14 cellular contexts compared by ENCODE assay signal in the genomic region with DNA sequence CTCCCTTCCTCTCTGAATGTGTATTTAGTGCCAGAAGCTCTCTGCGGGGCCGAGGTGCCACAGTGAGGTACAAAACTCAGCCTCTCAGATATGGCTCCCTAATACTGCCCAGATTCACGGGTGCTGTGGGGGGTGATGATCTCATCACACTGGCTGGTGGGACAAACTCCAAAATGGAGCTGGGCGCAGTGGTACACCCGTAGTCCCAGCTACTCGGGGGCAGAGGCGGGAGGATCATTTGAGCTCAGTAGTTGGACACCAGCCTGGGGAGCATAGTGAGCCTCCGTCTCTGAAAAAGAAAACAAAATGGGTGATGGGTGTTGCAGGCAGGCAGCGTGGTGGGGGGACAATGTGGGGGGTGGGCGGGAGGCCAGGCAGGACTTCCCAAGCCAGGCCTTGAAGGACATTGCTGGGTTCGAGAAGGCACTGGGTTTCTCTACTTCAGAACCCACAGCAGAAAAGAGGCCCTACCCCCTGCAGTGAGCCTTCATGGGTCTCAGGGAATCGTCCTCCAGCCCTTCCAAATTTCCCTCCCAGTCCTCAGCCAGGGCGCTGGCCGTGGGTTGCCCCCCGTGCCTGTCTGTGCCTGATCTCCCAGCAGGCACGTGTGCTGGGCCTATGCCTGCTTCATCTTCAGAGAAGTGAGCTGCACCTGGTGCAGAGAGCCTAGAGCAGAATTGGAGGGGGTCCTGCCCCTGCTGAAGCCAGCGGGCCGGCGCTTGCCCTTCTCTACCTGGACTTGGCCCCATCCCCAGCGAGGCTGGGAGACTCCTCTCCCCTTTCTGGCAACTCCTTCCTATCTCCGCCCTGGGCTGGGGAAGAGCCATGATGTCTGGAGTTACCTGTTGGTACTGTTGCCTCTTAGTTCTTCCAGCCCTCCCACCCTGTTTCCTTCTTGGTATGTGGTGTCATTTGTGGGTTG. TPM values are rescaled to one million over a fixed set of nuclear protein-coding genes. Genes with fewer than 3 reads are reported as not detected.
DNase-seq lines count a peak whose midpoint lies in the region; ATAC-seq and TF ChIP-seq lines count a peak whose summit lies in the region.
"Had no signal": no experiment of that assay in that cellular context is flagged by ENCODE, and none has a peak within 500 bp of the region (broad histone marks: within the 10 kb centered on the region; RNA-seq: fewer than 3 reads in every experiment).

No MANE protein-coding gene starts in this region.

- H3K27me3 ChIP-seq in thyroid gland: no peaks in the 10 kb centered on the region

- peak overlapping the region; percentile 70 for H3K27ac Mint-ChIP-seq in T-helper 1 cell treated with Interleukin-12 subunit alpha and Interleukin-12 subunit beta and Interleukin-4 antibody, amounts not matched to agents 30 μg/mL and 1 μg/mL, for 36 hours
- H3K27ac Mint-ChIP-seq in endothelial cell (ENCODE audit: unreplicated experiment): peak overlapping the region; percentile 54
- H3K27ac Mint-ChIP-seq in nephron: peak overlapping the region; percentile 26 to 79 (median 73)
- H3K27ac Mint-ChIP-seq: activated T-cell treated with anti-CD3 and anti-CD28 coated beads, Interleukin-2, amount 50 U/mL, for 72 hours; CD8-positive, alpha-beta T cell; memory B cell had no signal

- WGBS in thyroid gland, 2 donors: 87 to 92% methylated on average over 21 of the region's 21 CpGs

- no peak for DNase-seq in T-helper 1 cell
- DNase-seq in endothelial cell (ENCODE audit: low spot score): no peak
- DNase-seq in thyroid gland: no peak
- no peak for DNase-seq in NCI-H1930 (lab: John Stamatoyannopoulos, UW)
- DNase-seq in GM10248 (ENCODE audit: extremely low spot score): no peak
- DNase-seq: activated CD4-positive, alpha-beta T cell treated with anti-CD3 and anti-CD28 coated beads for 1 hour; activated T-cell treated with anti-CD3 and anti-CD28 coated beads, Interleukin-2, amount 50 U/mL, for 72 hours; CD8-positive, alpha-beta T cell; NCI-H2227 treated with DMSO at 0.1 percent for 48 hours; stimulated activated naive CD8-positive, alpha-beta T cell treated with anti-CD3 and anti-CD28 coated beads, Interleukin-15, amount 100 ng/mL, for 72 hours had no signal

- H3K4me3 ChIP-seq in thyroid gland (replicated peaks in 1 of 3): no peak overlapping the region

- peaks cover 26% of the 10 kb centered on the region for H3K4me1 Mint-ChIP-seq in T-helper 1 cell treated with Interleukin-12 subunit alpha and Interleukin-12 subunit beta and Interleukin-4 antibody, amounts not matched to agents 30 μg/mL and 1 μg/mL, for 36 hours (ENCODE audit: low read depth)
- H3K4me1 Mint-ChIP-seq in endothelial cell (ENCODE audit: unreplicated experiment) (peaks cover 7% of the 10 kb centered on the region), nephron (peaks cover 36% of the 10 kb centered on the region)

- intact Hi-C loops in thyroid gland (cut with DNase I): no loop called here

- CTCF ChIA-PET in GM10248 (lab: Yijun Ruan, JAX): interaction anchor here (1.2 to 3.0 kb wide), 3 partner anchors 9 to 139 kb away, joined by 4 to 9 read pairs (median 5); a partner anchor contains a TSS

- peaks cover 2 to 10% of the 10 kb centered on the region in 2 donors for H3K36me3 ChIP-seq in thyroid gland

- peak overlapping the region; percentile 38 to 83 (median 74) for H3K27ac ChIP-seq in thyroid gland

- H3K4me3 Mint-ChIP-seq in T-helper 1 cell treated with Interleukin-12 subunit alpha and Interleukin-12 subunit beta and Interleukin-4 antibody, amounts not matched to agents 30 μg/mL and 1 μg/mL, for 36 hours: no peak overlapping the region
- peak overlapping the region; percentile 21 for H3K4me3 Mint-ChIP-seq in endothelial cell (ENCODE audit: unreplicated experiment)
- H3K4me3 Mint-ChIP-seq in nephron: no peak overlapping the region
- H3K4me3 Mint-ChIP-seq: activated T-cell treated with anti-CD3 and anti-CD28 coated beads, Interleukin-2, amount 50 U/mL, for 72 hours; CD8-positive, alpha-beta T cell; memory B cell; stimulated activated naive CD8-positive, alpha-beta T cell treated with anti-CD3 and anti-CD28 coated beads, Interleukin-15, amount 100 ng/mL, for 72 hours had no signal

- POLR2A ChIA-PET in GM10248 (lab: Yijun Ruan, JAX): no interaction called here

- no peaks in the 10 kb centered on the region for H3K9me3 Mint-ChIP-seq in T-helper 1 cell treated with Interleukin-12 subunit alpha and Interleukin-12 subunit beta and Interleukin-4 antibody, amounts not matched to agents 30 μg/mL and 1 μg/mL, for 36 hours
- H3K9me3 Mint-ChIP-seq in endothelial cell (ENCODE audit: unreplicated experiment): no peaks in the 10 kb centered on the region
- no peaks in the 10 kb centered on the region for H3K9me3 Mint-ChIP-seq in nephron
- H3K9me3 Mint-ChIP-seq: activated T-cell treated with anti-CD3 and anti-CD28 coated beads, Interleukin-2, amount 50 U/mL, for 72 hours; CD8-positive, alpha-beta T cell; memory B cell; stimulated activated naive CD8-positive, alpha-beta T cell treated with anti-CD3 and anti-CD28 coated beads, Interleukin-15, amount 100 ng/mL, for 72 hours had no signal

- no peak for TF ChIP-seq CTCF in endothelial cell (IDR thresholded peaks at IDR 0.05; ENCODE audit: unreplicated experiment)
- TF ChIP-seq CTCF in nephron (IDR thresholded peaks at IDR 0.05; ENCODE audit: unreplicated experiment in 3 of 3): no peak
- TF ChIP-seq CTCF in thyroid gland (IDR thresholded peaks at IDR 0.05): no peak
- no peak for TF ChIP-seq CTCF in GM10248 (IDR thresholded peaks at IDR 0.05; ENCODE audit: control extremely low read depth, extremely low read depth, low read depth, missing control alignments)

- TF ChIP-seq POLR2A in thyroid gland (IDR thresholded peaks at IDR 0.05): no peak

- ATAC-seq in HG02623 (IDR thresholded peaks at IDR 0.05; ENCODE audit: unreplicated experiment): no peak
- ATAC-seq: activated T-cell treated with anti-CD3 and anti-CD28 coated beads, Interleukin-2, amount 50 U/mL, for 72 hours; CD8-positive, alpha-beta T cell had no signal

- H3K4me1 ChIP-seq in thyroid gland: peaks cover 33 to 37% of the 10 kb centered on the region in 2 donors

- peaks cover 11% of the 10 kb centered on the region for H3K36me3 Mint-ChIP-seq in T-helper 1 cell treated with Interleukin-12 subunit alpha and Interleukin-12 subunit beta and Interleukin-4 antibody, amounts not matched to agents 30 μg/mL and 1 μg/mL, for 36 hours (ENCODE audit: low read depth)
- H3K36me3 Mint-ChIP-seq in endothelial cell (ENCODE audit: low read depth, unreplicated experiment) (peaks cover 4% of the 10 kb centered on the region), nephron (ENCODE audit: low read depth) (peaks cover 23% of the 10 kb centered on the region)

- no peaks in the 10 kb centered on the region for H3K9me3 ChIP-seq in thyroid gland

- no peaks in the 10 kb centered on the region for H3K27me3 Mint-ChIP-seq in T-helper 1 cell treated with Interleukin-12 subunit alpha and Interleukin-12 subunit beta and Interleukin-4 antibody, amounts not matched to agents 30 μg/mL and 1 μg/mL, for 36 hours (ENCODE audit: low read depth)
- H3K27me3 Mint-ChIP-seq in endothelial cell (ENCODE audit: unreplicated experiment) (peaks cover 3% of the 10 kb centered on the region), nephron (ENCODE audit: low read depth) (no peaks in the 10 kb centered on the region)
- H3K27me3 Mint-ChIP-seq: memory B cell; stimulated activated naive CD8-positive, alpha-beta T cell treated with anti-CD3 and anti-CD28 coated beads, Interleukin-15, amount 100 ng/mL, for 72 hours had no signal

RNA-seq across cellular contexts. Expression of a gene that starts 14.0 kb away (rescaled TPM):
- total RNA-seq in endothelial cell (ENCODE audit: unreplicated experiment) (18.6 TPM), thyroid gland (10 to 100 TPM; 36.3 to 64.2 (median 43.6) TPM)

RNA-seq across cellular contexts. Expression of a gene that starts 44.1 kb away (rescaled TPM):
- total RNA-seq in endothelial cell (ENCODE audit: unreplicated experiment) (8.1 TPM), thyroid gland (10 to 100 TPM; 30.5 to 65.0 (median 36.2) TPM)
